Comparison of ENCODE assay signal across 8 cellular contexts in genomic region chr10:100185364-100186252, GRCh38. TPM values are rescaled to one million over a fixed set of nuclear protein-coding genes. Genes with fewer than 3 reads are reported as not detected.
A peak's percentile ranks its signal among the peaks of the same experiment; 100 is the strongest.
DNase-seq lines count a peak whose midpoint lies in the region; ATAC-seq lines count a peak whose summit lies in the region.

Gene ERLIN1 (minus strand): TSS chr10:100186029. CDS start chr10:100185626, 403 bp downstream.

- CTCF ChIA-PET in CD8-positive, alpha-beta memory T cell (lab: Charles Lee) = no interaction called here

- no peaks in the 10 kb centered on the region for H3K9me3 ChIP-seq in CD8-positive, alpha-beta memory T cell (ENCODE audit: low read length)
- no peaks in the 10 kb centered on the region for H3K9me3 ChIP-seq in mesenchymal stem cell (ENCODE audit: control insufficient read depth, low read length)

- peak within 1 kb of the TSS; percentile 87 for H2AFZ ChIP-seq in mesenchymal stem cell (ENCODE audit: low read depth, low read length)

- peak within 1 kb of the TSS; percentile 81 for H4K8ac ChIP-seq in mesenchymal stem cell (ENCODE audit: low read length)

- H3K14ac ChIP-seq in mesenchymal stem cell (ENCODE audit: low read length in 2 of 2) = peak within 1 kb of the TSS in 1 of 2 experiments; percentile 64

- peak; percentile 87 to 92 (median 90) for DNase-seq in CD8-positive, alpha-beta memory T cell
- peak; percentile 93 for DNase-seq in HT-29 (ENCODE audit: low spot score)
- peak; percentile 92 for DNase-seq in NOMO-1 treated with DMSO at 0.1 percent for 48 hours (lab: John Stamatoyannopoulos, UW; ENCODE audit: unreplicated experiment)
- DNase-seq in activated CD8-positive, alpha-beta memory T cell treated with anti-CD3 and anti-CD28 coated beads for 4 hours (ENCODE audit: low read depth in 2 of 2) = peak; percentile 87 to 89
- DNase-seq in effector memory CD8-positive, alpha-beta T cell = peak; percentile 87 to 92 (median 88)
- peak; percentile 92 for DNase-seq in mesenchymal stem cell
- peak; percentile 88 for DNase-seq in stimulated activated CD8-positive, alpha-beta memory T cell treated with anti-CD3 and anti-CD28 coated beads, Interleukin-12 subunit alpha, Interleukin-12 subunit beta, amount 100 ng/mL, for 24 hours (ENCODE audit: extremely low read depth)

- H2BK5ac ChIP-seq in mesenchymal stem cell (ENCODE audit: low read depth, low read length, poor library complexity, severe bottlenecking) = no peak within 1 kb of the TSS

- POLR2A ChIA-PET in CD8-positive, alpha-beta memory T cell (lab: Charles Lee) = interaction anchor here (1.0 kb wide), 1 partner anchor 18 kb away, joined by 5 read pairs; no protein-coding TSS in a partner anchor

- peak within 1 kb of the TSS; percentile 46 to 74 for H3K4ac ChIP-seq in mesenchymal stem cell (ENCODE audit: low read depth in 1 of 2, low read length in 2 of 2)

- peaks cover 10% of the 10 kb centered on the region for H3K79me1 ChIP-seq in mesenchymal stem cell (replicated peaks; ENCODE audit: low read length, poor library complexity, severe bottlenecking)

- H3K4me3 Mint-ChIP-seq in CD8-positive, alpha-beta memory T cell = peak within 1 kb of the TSS; percentile 94 to 99 (median 96)
- peak within 1 kb of the TSS; percentile 94 to 96 for H3K4me3 Mint-ChIP-seq in effector memory CD8-positive, alpha-beta T cell

- H3K9me3 Mint-ChIP-seq in CD8-positive, alpha-beta memory T cell = no peaks in the 10 kb centered on the region
- no peaks in the 10 kb centered on the region for H3K9me3 Mint-ChIP-seq in effector memory CD8-positive, alpha-beta T cell

- H2AK5ac ChIP-seq in mesenchymal stem cell (ENCODE audit: low read length, severe bottlenecking) = peak within 1 kb of the TSS; percentile 8

- H3K18ac ChIP-seq in mesenchymal stem cell (ENCODE audit: low read depth in 1 of 2, low read length in 2 of 2) = peak within 1 kb of the TSS; percentile 80 to 91

- peaks cover 3 to 46% (median 14%) of the 10 kb centered on the region in 3 donors for H3K36me3 Mint-ChIP-seq in CD8-positive, alpha-beta memory T cell
- peaks cover 34% of the 10 kb centered on the region for H3K36me3 Mint-ChIP-seq in effector memory CD8-positive, alpha-beta T cell (ENCODE audit: insufficient read depth)

- peak within 1 kb of the TSS; percentile 87 for H2BK15ac ChIP-seq in mesenchymal stem cell (ENCODE audit: low read depth, poor library complexity, severe bottlenecking)

- peak within 1 kb of the TSS; percentile 87 for H3K4me2 ChIP-seq in mesenchymal stem cell (ENCODE audit: low read length, poor library complexity, severe bottlenecking)

- peak within 1 kb of the TSS; percentile 80 for H3K27ac ChIP-seq in CD8-positive, alpha-beta memory T cell (ENCODE audit: low read depth, low read length)
- H3K27ac ChIP-seq in mesenchymal stem cell (ENCODE audit: low read length, poor library complexity, severe bottlenecking) = peak within 1 kb of the TSS; percentile 75

- H3K4me3 ChIP-seq in CD8-positive, alpha-beta memory T cell (ENCODE audit: low read length) = peak within 1 kb of the TSS; percentile 71
- H3K4me3 ChIP-seq in mesenchymal stem cell (ENCODE audit: insufficient read depth in 1 of 2, low read depth in 1 of 2, low read length in 2 of 2) = peak within 1 kb of the TSS; percentile 92 to 99

- H2BK120ac ChIP-seq in mesenchymal stem cell (ENCODE audit: low read depth, low read length) = no peak within 1 kb of the TSS

- under 1% methylated on average over 65 of the region's 65 CpGs for WGBS in mesenchymal stem cell

- peak within 1 kb of the TSS; percentile 95 for H3K9ac ChIP-seq in mesenchymal stem cell (ENCODE audit: low read length)

- H3K27me3 ChIP-seq in CD8-positive, alpha-beta memory T cell (ENCODE audit: insufficient read depth, low read length, poor library complexity, severe bottlenecking) = no peaks in the 10 kb centered on the region
- no peaks in the 10 kb centered on the region for H3K27me3 ChIP-seq in mesenchymal stem cell (ENCODE audit: control insufficient read depth in 1 of 2, insufficient read depth in 1 of 2, low read length in 2 of 2)

- peaks cover 6% of the 10 kb centered on the region for H3K36me3 ChIP-seq in CD8-positive, alpha-beta memory T cell (ENCODE audit: insufficient read depth, low read length)
- H3K36me3 ChIP-seq in mesenchymal stem cell (ENCODE audit: control insufficient read depth in 1 of 2, insufficient read depth in 2 of 2, low read depth in 1 of 2, low read length in 2 of 2) = peaks cover 8 to 36% of the 10 kb centered on the region in 2 experiments

- H3K4me1 ChIP-seq in CD8-positive, alpha-beta memory T cell (ENCODE audit: insufficient read depth, low read length) = peaks cover 17% of the 10 kb centered on the region
- peaks cover 6% of the 10 kb centered on the region for H3K4me1 ChIP-seq in mesenchymal stem cell (ENCODE audit: control insufficient read depth, insufficient read depth, low read depth, low read length)

- H3K4me1 Mint-ChIP-seq in CD8-positive, alpha-beta memory T cell = peaks cover 49 to 71% (median 71%) of the 10 kb centered on the region in 3 donors
- H3K4me1 Mint-ChIP-seq in effector memory CD8-positive, alpha-beta T cell (ENCODE audit: low read depth in 2 of 2) = peaks cover 32 to 51% of the 10 kb centered on the region in 2 donors

- peak within 1 kb of the TSS in 1 of 2 experiments; percentile 67 for H2BK12ac ChIP-seq in mesenchymal stem cell (ENCODE audit: low read length in 2 of 2)

- H4K91ac ChIP-seq in mesenchymal stem cell (ENCODE audit: low read length) = peak within 1 kb of the TSS; percentile 2

- peak within 1 kb of the TSS in 1 of 2 experiments; percentile 79 for H3K23ac ChIP-seq in mesenchymal stem cell (ENCODE audit: low read length in 2 of 2)

- peak; percentile 83 for ATAC-seq in GM19468 (IDR thresholded peaks at IDR 0.05; ENCODE audit: extremely low read depth, unreplicated experiment)
- peak; percentile 91 for ATAC-seq in effector memory CD8-positive, alpha-beta T cell (replicated peaks)

- peak within 1 kb of the TSS; percentile 90 to 99 (median 96) for H3K27ac Mint-ChIP-seq in CD8-positive, alpha-beta memory T cell
- peak within 1 kb of the TSS; percentile 95 to 98 for H3K27ac Mint-ChIP-seq in effector memory CD8-positive, alpha-beta T cell

- H3K27me3 Mint-ChIP-seq in CD8-positive, alpha-beta memory T cell = no peaks in the 10 kb centered on the region
- no peaks in the 10 kb centered on the region for H3K27me3 Mint-ChIP-seq in effector memory CD8-positive, alpha-beta T cell

RNA-seq across cellular contexts. Expression of gene ERLIN1, which starts in this region (rescaled TPM):
- total RNA-seq in CD8-positive, alpha-beta memory T cell = 10 to 100 TPM; 26.9 to 27.7 TPM
- polyA plus RNA-seq in CD8-positive, alpha-beta memory T cell = 11.8 TPM
- total RNA-seq in HT-29 (2014; rRNA removed; shearing (Covaris generic)) = 12.5 and 13.0 TPM in 2 replicates
- 38.5 TPM for polyA plus RNA-seq in mesenchymal stem cell (2013, experiment 1 of 2)
- polyA plus RNA-seq in mesenchymal stem cell (2013, experiment 2 of 2) = 39.0 TPM

Comparison
In these comparisons a context has a peak if more than half of its experiments do, and no peak if none do; other contexts are left out.
1. Peak in every context shown above with its lines: DNase-seq, ATAC-seq, H3K4me3 ChIP-seq and H3K27ac ChIP-seq.